Comparison of ENCODE assay signal across 11 cellular contexts in the genomic region with DNA sequence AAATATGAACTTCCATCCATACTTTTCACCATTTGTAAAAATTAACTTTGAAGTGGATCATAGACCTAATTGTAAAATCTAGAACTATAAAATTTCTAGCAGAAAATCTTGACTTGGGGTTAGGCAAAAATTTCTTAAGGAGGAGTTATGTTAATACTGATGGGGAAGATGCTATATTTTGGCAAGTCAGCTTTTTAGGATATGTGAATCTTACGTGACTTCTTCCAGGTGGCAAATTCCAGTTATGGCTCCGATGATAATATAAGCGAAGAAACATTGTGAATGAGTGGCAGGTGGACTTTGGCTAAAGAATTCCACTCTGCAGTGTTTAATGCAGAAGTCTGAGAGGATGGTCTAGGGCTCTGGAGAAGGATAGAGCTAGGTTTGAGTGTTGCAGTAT. TPM values are rescaled to one million over a fixed set of nuclear protein-coding genes. Genes with fewer than 3 reads are reported as not detected.
DNase-seq lines count a peak whose midpoint lies in the region; ATAC-seq and TF ChIP-seq lines count a peak whose summit lies in the region.
"Had no signal": no experiment of that assay in that cellular context is flagged by ENCODE, and none has a peak within 500 bp of the region (broad histone marks: within the 10 kb centered on the region; RNA-seq: fewer than 3 reads in every experiment).

No MANE protein-coding gene starts in this region.

- intact Hi-C loops in Caco-2 (cut with micrococcal nuclease; ENCODE audit: unreplicated experiment) (no loop called here), natural killer cell (cut with micrococcal nuclease) (no loop called here)

- H3K4me3 Mint-ChIP-seq in Caco-2 (ENCODE audit: unreplicated experiment) (peak overlapping the region; percentile 77), natural killer cell (peak overlapping the region; percentile 85)
- peak overlapping the region; percentile 85 for H3K4me3 Mint-ChIP-seq in activated naive CD8-positive, alpha-beta T cell treated with anti-CD3 and anti-CD28 coated beads for 36 hours

- H3K4me1 Mint-ChIP-seq in Caco-2 (ENCODE audit: low read depth, unreplicated experiment) (no peaks in the 10 kb centered on the region), natural killer cell (peaks cover 9 to 16% of the 10 kb centered on the region in 2 donors)
- H3K4me1 Mint-ChIP-seq in activated naive CD8-positive, alpha-beta T cell treated with anti-CD3 and anti-CD28 coated beads for 36 hours: peaks cover 24% of the 10 kb centered on the region

- 88% methylated on average over 3 of the region's 3 CpGs for WGBS in HUES64

- H3K36me3 ChIP-seq in Caco-2 (ENCODE audit: control insufficient read depth, insufficient read depth, low read length) (no peaks in the 10 kb centered on the region), HUES64 (ENCODE audit: insufficient read depth, low read length) (peaks cover 16% of the 10 kb centered on the region; the same call in 1 of the 2 replicates)
- H3K36me3 ChIP-seq: uterus had no signal

- H3K36me3 Mint-ChIP-seq in Caco-2 (ENCODE audit: insufficient read depth, unreplicated experiment): no peaks in the 10 kb centered on the region
- peaks cover 37% of the 10 kb centered on the region for H3K36me3 Mint-ChIP-seq in activated naive CD8-positive, alpha-beta T cell treated with anti-CD3 and anti-CD28 coated beads for 36 hours
- no peaks in the 10 kb centered on the region for H3K36me3 Mint-ChIP-seq in natural killer cell

- TF ChIP-seq CTCF in Caco-2 (IDR thresholded peaks at IDR 0.05; ENCODE audit: insufficient read depth in 1 of 2, low read depth in 1 of 2, low read length in 1 of 2, severe bottlenecking in 1 of 2, unreplicated experiment in 1 of 2): no peak
- TF ChIP-seq CTCF in natural killer cell (IDR thresholded peaks at IDR 0.05): no peak
- TF ChIP-seq CTCF in GM20000 (IDR thresholded peaks at IDR 0.05; ENCODE audit: extremely low read depth, missing control alignments): no peak

- H3K9me3 ChIP-seq in Caco-2 (no peaks in the 10 kb centered on the region), HUES64 (ENCODE audit: insufficient read depth, low read depth, low read length) (no peaks in the 10 kb centered on the region)
- H3K9me3 ChIP-seq: uterus had no signal

- POLR2A ChIA-PET in Caco-2 (lab: Charles Lee): no interaction called here

- H3K4me1 ChIP-seq in Caco-2 (no peaks in the 10 kb centered on the region), HUES64 (ENCODE audit: insufficient read depth, low read length) (0 out of 2 replicates have a peak, but pooled peaks cover 5% of the 10 kb centered on the region)
- H3K4me1 ChIP-seq: uterus had no signal

- no TSS peak for BruUV-seq in Caco-2 (replicated peaks; lab: Mats Ljungman, UMichigan)

- DNase-seq in Caco-2: no peak
- no peak for DNase-seq in activated naive CD8-positive, alpha-beta T cell treated with anti-CD3 and anti-CD28 coated beads for 36 hours
- DNase-seq in natural killer cell: no peak
- no peak for DNase-seq in NCI-H748 treated with DMSO at 0.1 percent for 48 hours (lab: John Stamatoyannopoulos, UW)
- DNase-seq in GM20000 (ENCODE audit: low spot score): no peak
- DNase-seq: activated CD4-positive, CD25-positive, alpha-beta regulatory T cell; anterior cingulate cortex; uterus had no signal

- H3K27me3 ChIP-seq in Caco-2 (replicated peaks; ENCODE audit: control insufficient read depth, insufficient read depth, low read length) (no peaks in the 10 kb centered on the region), HUES64 (ENCODE audit: insufficient read depth, low read length) (peaks cover 14% of the 10 kb centered on the region)
- H3K27me3 ChIP-seq: uterus had no signal

- no peak overlapping the region for H3K4me3 ChIP-seq in Caco-2 (ENCODE audit: low read depth, low read length)
- H3K4me3 ChIP-seq in HUES64 (ENCODE audit: low read length): peak overlapping the region; percentile 82

- CTCF ChIA-PET in Caco-2 (lab: Charles Lee): interaction anchor here (0.8 kb wide), 1 partner anchor 21 kb away, joined by 3 read pairs; no protein-coding TSS in a partner anchor

- H3K27me3 Mint-ChIP-seq in Caco-2 (ENCODE audit: insufficient read depth, unreplicated experiment) (no peaks in the 10 kb centered on the region), natural killer cell (ENCODE audit: low read depth in 2 of 2) (peaks cover 0 to 21% of the 10 kb centered on the region in 2 donors)
- H3K27me3 Mint-ChIP-seq in activated naive CD8-positive, alpha-beta T cell treated with anti-CD3 and anti-CD28 coated beads for 36 hours: no peaks in the 10 kb centered on the region

- H3K9ac ChIP-seq in HUES64 (ENCODE audit: low read depth, low read length): no peak overlapping the region

- no peak for ATAC-seq in natural killer cell
- no peak for ATAC-seq in GM18519 (IDR thresholded peaks at IDR 0.05; ENCODE audit: low FRiP score, unreplicated experiment)
- ATAC-seq in GM21381 (IDR thresholded peaks at IDR 0.05; ENCODE audit: unreplicated experiment): no peak

- H3K27ac Mint-ChIP-seq in Caco-2 (ENCODE audit: unreplicated experiment) (no peak overlapping the region), natural killer cell (peak overlapping the region in 1 of 2 donors; percentile 60)
- H3K27ac Mint-ChIP-seq in activated naive CD8-positive, alpha-beta T cell treated with anti-CD3 and anti-CD28 coated beads for 36 hours: peak overlapping the region; percentile 82

- H3K27ac ChIP-seq in HUES64 (ENCODE audit: low read depth, low read length): no peak overlapping the region

- H3K9me3 Mint-ChIP-seq in Caco-2 (ENCODE audit: unreplicated experiment) (no peaks in the 10 kb centered on the region), natural killer cell (no peaks in the 10 kb centered on the region)
- no peaks in the 10 kb centered on the region for H3K9me3 Mint-ChIP-seq in activated naive CD8-positive, alpha-beta T cell treated with anti-CD3 and anti-CD28 coated beads for 36 hours

RNA-seq across cellular contexts. Expression of a gene that starts 1.5 kb away (rescaled TPM):
- 35.6 and 44.0 TPM in 2 replicates for total RNA-seq in Caco-2 (2022)
- polyA plus RNA-seq in HUES64 (2013, experiment 1 of 2): 28.0 TPM
- polyA plus RNA-seq in HUES64 (2013, experiment 2 of 2): 23.9 TPM
- 100 to 1,000 TPM; 119 to 123 TPM for total RNA-seq in activated naive CD8-positive, alpha-beta T cell treated with anti-CD3 and anti-CD28 coated beads for 36 hours
- total RNA-seq in natural killer cell: 10 to 100 TPM; 18.9 to 20.4 (median 20.1) TPM
